25 cellular contexts compared by ENCODE assay signal in genomic region chr3:142310439-142310838, GRCh38.
"Had no signal": no experiment of that assay in that cellular context is flagged by ENCODE, and none has a peak within 500 bp of the region (broad histone marks: within the 10 kb centered on the region; RNA-seq: fewer than 3 reads in every experiment).

No MANE protein-coding gene starts in this region.

- DNase-seq: dermis blood vessel endothelial cell; dorsolateral prefrontal cortex; effector CD4-positive, alpha-beta T cell; effector memory CD4-positive, alpha-beta T cell; foreskin keratinocyte; heart left ventricle; hypothalamus; immature natural killer cell; left cardiac atrium; left lung; left ventricle myocardium superior; lower lobe of right lung; mesendoderm; midbrain; naive thymus-derived CD4-positive, alpha-beta T cell had no signal

- H3K4me1 Mint-ChIP-seq: memory B cell had no signal

- H3K27ac Mint-ChIP-seq: memory B cell had no signal

- H3K9me3 ChIP-seq: esophagus muscularis mucosa, gastroesophageal sphincter, heart left ventricle, left lung, lower lobe of right lung had no signal

- H3K27me3 Mint-ChIP-seq: memory B cell; naive thymus-derived CD4-positive, alpha-beta T cell had no signal

- H3K4me3 Mint-ChIP-seq: immature natural killer cell; memory B cell; naive thymus-derived CD4-positive, alpha-beta T cell had no signal

- H3K79me2 ChIP-seq: hepatocyte had no signal

- H3K4me1 ChIP-seq: esophagus muscularis mucosa, foreskin keratinocyte, gastroesophageal sphincter, heart left ventricle, left lung, lower lobe of right lung had no signal

- H3K4me3 ChIP-seq: coronary artery, dorsolateral prefrontal cortex, esophagus muscularis mucosa, gastroesophageal sphincter, heart left ventricle, hepatocyte, left lung, lower lobe of right lung had no signal

- FAIRE-seq: colon, endothelial cell of umbilical vein, frontal cortex, islet of Langerhans, keratinocyte had no signal

- H3K9me3 Mint-ChIP-seq: immature natural killer cell had no signal

- H3K4me2 ChIP-seq: hepatocyte had no signal

- H3K27me3 ChIP-seq: dorsolateral prefrontal cortex, esophagus muscularis mucosa, foreskin keratinocyte, gastroesophageal sphincter, heart left ventricle, hepatocyte, left lung had no signal

- H3K27ac ChIP-seq: coronary artery, dorsolateral prefrontal cortex, esophagus muscularis mucosa, foreskin keratinocyte, gastroesophageal sphincter, heart left ventricle, hepatocyte, left lung, lower lobe of right lung had no signal

- ATAC-seq: foreskin keratinocyte; gastroesophageal sphincter; heart left ventricle; left cardiac atrium; left lung; left ventricle myocardium superior; lower lobe of right lung; naive thymus-derived CD4-positive, alpha-beta T cell had no signal

- H2AFZ ChIP-seq: hepatocyte had no signal
